Comparison of ENCODE assay signal across 8 cellular contexts in genomic region chr2:37982147-37982582, GRCh38. TPM values are rescaled to one million over a fixed set of nuclear protein-coding genes. Genes with fewer than 3 reads are reported as not detected.
DNase-seq lines count a peak whose midpoint lies in the region; ATAC-seq and TF ChIP-seq lines count a peak whose summit lies in the region.

No MANE protein-coding gene starts in this region.

- peaks cover 3% of the 10 kb centered on the region for H3K9me3 ChIP-seq in neural cell (ENCODE audit: low read length)
- H3K9me3 ChIP-seq in stomach smooth muscle (ENCODE audit: control insufficient read depth in 2 of 2, low read length in 2 of 2): no peaks in the 10 kb centered on the region

- H3K79me2 ChIP-seq in neural cell (replicated peaks; ENCODE audit: insufficient read depth, low read length): no peaks in the 10 kb centered on the region

- no peak overlapping the region for H3K9ac ChIP-seq in neural cell (ENCODE audit: low read length)
- H3K9ac ChIP-seq in stomach smooth muscle (ENCODE audit: low read length in 2 of 2): peak overlapping the region; percentile 25 to 37

- no peaks in the 10 kb centered on the region for H4K20me1 ChIP-seq in neural cell (ENCODE audit: insufficient read depth)

- peak; percentile 47 for DNase-seq in Ammon's horn (ENCODE audit: low spot score)
- DNase-seq in GOT3 (lab: John Stamatoyannopoulos, UW): peak; percentile 7
- DNase-seq in NCI-H82 (lab: John Stamatoyannopoulos, UW): peak; percentile 80
- peak; percentile 48 for DNase-seq in activated T-cell treated with anti-CD3 and anti-CD28 coated beads for 4 hours
- peak; percentile 79 for DNase-seq in fibroblast of mammary gland (ENCODE audit: low read depth)

- H3K27ac ChIP-seq in neural cell (ENCODE audit: low read length): no peak overlapping the region
- H3K27ac ChIP-seq in stomach smooth muscle (ENCODE audit: low read length): no peak overlapping the region

- TF ChIP-seq CTCF in fibroblast of mammary gland (conservative IDR thresholded peaks at IDR 0.05; ENCODE audit: control insufficient read depth, insufficient read depth, low read depth, low read length) (peak; percentile 81), neural cell (IDR thresholded peaks at IDR 0.05; ENCODE audit: poor library complexity, severe bottlenecking) (peak; percentile 73)

- H3F3A ChIP-seq in neural cell (ENCODE audit: insufficient read depth, low read length, poor library complexity, severe bottlenecking): no peaks in the 10 kb centered on the region

- peak; percentile 59 for TF ChIP-seq RAD21 in neural cell (conservative IDR thresholded peaks at IDR 0.05)

- H3K9me2 ChIP-seq in neural cell (ENCODE audit: insufficient read depth, low read length): no peaks in the 10 kb centered on the region

- H3K4me3 ChIP-seq in fibroblast of mammary gland (ENCODE audit: control insufficient read depth, low read depth, low read length) (no peak overlapping the region), neural cell (ENCODE audit: low read length) (no peak overlapping the region), stomach smooth muscle (ENCODE audit: low read length in 2 of 2) (peak overlapping the region; percentile 53 to 72)

- TF ChIP-seq EP300 in neural cell (conservative IDR thresholded peaks at IDR 0.05; ENCODE audit: poor library complexity, severe bottlenecking): no peak

- no peak overlapping the region for H3K4me2 ChIP-seq in neural cell (ENCODE audit: low read length)

- H3K36me3 ChIP-seq in neural cell (ENCODE audit: insufficient read depth, low read length): no peaks in the 10 kb centered on the region
- H3K36me3 ChIP-seq in stomach smooth muscle (ENCODE audit: control insufficient read depth in 2 of 2, insufficient read depth in 2 of 2, low read length in 2 of 2): no peaks in the 10 kb centered on the region

- H3K4me1 ChIP-seq in stomach smooth muscle (ENCODE audit: control insufficient read depth, insufficient read depth, low read length): no peaks in the 10 kb centered on the region

- H3K27me3 ChIP-seq in neural cell (ENCODE audit: insufficient read depth, low read depth, low read length) (no peaks in the 10 kb centered on the region), stomach smooth muscle (ENCODE audit: control insufficient read depth in 1 of 2, insufficient read depth in 2 of 2, low read length in 2 of 2) (no peaks in the 10 kb centered on the region)

- H2AFZ ChIP-seq in neural cell (ENCODE audit: low read depth, low read length): no peak overlapping the region

- no peak for ATAC-seq in esophagus mucosa

TF ChIP-seq in neural cell, 6 proteins besides CTCF, POLR2A, EP300 and RAD21:
- TF ChIP-seq SMC3 (conservative IDR thresholded peaks at IDR 0.05; ENCODE audit: poor library complexity) (peak; percentile 70), POLR2AphosphoS5 (IDR thresholded peaks at IDR 0.05) (no peak)

RNA-seq across cellular contexts. Expression of gene RMDN2, which starts 57.1 kb away (rescaled TPM):
- 4.4 and 5.5 TPM in 2 replicates for polyA plus RNA-seq in neural cell
- 11.0 and 13.2 TPM in 2 replicates for polyA minus RNA-seq in neural cell
- total RNA-seq in esophagus mucosa: 3.2 TPM

Comparison
In these comparisons a context has a peak if more than half of its experiments do, and no peak if none do; other contexts are left out.
1. DNase-seq: peak in every context shown above with its lines; median percentile 80 in NCI-H82; 79 in fibroblast of mammary gland; 48 in activated T-cell treated with anti-CD3 and anti-CD28 coated beads for 4 hours; 47 in Ammon's horn; 7 in GOT3.
2. H3K4me3 ChIP-seq: peak in stomach smooth muscle (2 of 2); none in fibroblast of mammary gland (single experiment) and neural cell (single experiment).